ENCODE assay signal across 7 cellular contexts in genomic region chr19:23253256-23253655, GRCh38. TPM values are rescaled to one million over a fixed set of nuclear protein-coding genes. Genes with fewer than 3 reads are reported as not detected.
DNase-seq lines count a peak whose midpoint lies in the region; FAIRE-seq and TF ChIP-seq lines count a peak whose summit lies in the region.
"Not testable (repeated sequence)": the region's sequence is repeated elsewhere in the genome, so short reads cannot be mapped to it uniquely, and the experiment has no call there.

No MANE protein-coding gene starts in this region.

- not testable (repeated sequence) for TF ChIP-seq CTCF in cardiac fibroblast (IDR thresholded peaks at IDR 0.05; ENCODE audit: low read depth, low read length); endothelial cell of umbilical vein (IDR thresholded peaks at IDR 0.05; ENCODE audit: extremely low read depth in 1 of 2, insufficient read depth in 1 of 2, low read depth in 1 of 2, low read length in 2 of 2); fibroblast of pulmonary artery (IDR thresholded peaks at IDR 0.05; ENCODE audit: low read length, missing control alignments)

- dilution Hi-C loops in endothelial cell of umbilical vein (cut with MboI; ENCODE audit: extremely low pct_ligation_motif_present, low sequenced_read_pairs) = not testable (repeated sequence)

- not testable (repeated sequence) for H3K79me2 ChIP-seq in GM23248 (ENCODE audit: insufficient read depth); endothelial cell of umbilical vein (ENCODE audit: control insufficient read depth, insufficient read depth, low read length)

- not testable (repeated sequence) for H3K9me3 ChIP-seq in GM23248 (ENCODE audit: low read depth); endothelial cell of umbilical vein (replicated peaks; ENCODE audit: control insufficient read depth, insufficient read depth, low read length)

- CTCF ChIA-PET in endothelial cell of umbilical vein (lab: Charles Lee) = not testable (repeated sequence)

- in situ Hi-C loops in GM23248 (cut with MboI) = not testable (repeated sequence)

- not testable (repeated sequence) for H3K4me2 ChIP-seq in GM23248 (ENCODE audit: unreplicated experiment); endothelial cell of umbilical vein (ENCODE audit: insufficient read depth, low read length)

- H3K4me1 ChIP-seq in GM23248 (ENCODE audit: insufficient read depth); endothelial cell of umbilical vein (ENCODE audit: control insufficient read depth, extremely low read depth, insufficient read depth, low read length): not testable (repeated sequence)

- H3K9me2 ChIP-seq in GM23248 (ENCODE audit: insufficient read depth) = not testable (repeated sequence)

- FAIRE-seq in endothelial cell of umbilical vein (lab: Jason Lieb, UNC) = peak; percentile 26

- DNase-seq in GM23248 = peak; percentile 16
- peak; percentile 7 for DNase-seq in amniotic epithelial cell (ENCODE audit: low read depth)
- peak; percentile 41 to 56 for DNase-seq in cardiac fibroblast (ENCODE audit: low read depth in 2 of 2)
- DNase-seq in endothelial cell of umbilical vein (ENCODE audit: low read depth, low spot score) = not testable (repeated sequence)
- DNase-seq in fibroblast of gingiva (ENCODE audit: low read depth) = peak; percentile 3
- peak; percentile 53 for DNase-seq in fibroblast of pulmonary artery (ENCODE audit: low read depth)
- DNase-seq in iris pigment epithelial cell (ENCODE audit: low read depth) = peak; percentile 30

- not testable (repeated sequence) for H3K4me3 ChIP-seq in GM23248; cardiac fibroblast (replicated peaks in 1 of 2; ENCODE audit: low read depth in 2 of 2, low read length in 2 of 2); endothelial cell of umbilical vein (replicated peaks in 1 of 3; ENCODE audit: insufficient read depth in 1 of 3, low read depth in 1 of 3, low read length in 3 of 3); fibroblast of pulmonary artery (replicated peaks; ENCODE audit: low read depth, low read length)

- WGBS in GM23248 (ENCODE audit: low coverage in 1 of 2, low lambda C conversion rate in 2 of 2, missing lambda C conversion rate in 2 of 2), 2 experiments = 52 to 53% methylated on average over 3 of the region's 3 CpGs

- BruUV-seq in endothelial cell of umbilical vein (replicated peaks; lab: Mats Ljungman, UMichigan) = not testable (repeated sequence)

- H3K9ac ChIP-seq in GM23248; endothelial cell of umbilical vein (replicated peaks; ENCODE audit: extremely low read depth, insufficient read depth, low read length): not testable (repeated sequence)

- H3K27ac ChIP-seq in GM23248; endothelial cell of umbilical vein (ENCODE audit: insufficient read depth, low read depth, low read length): not testable (repeated sequence)

- not testable (repeated sequence) for H3K27me3 ChIP-seq in GM23248 (replicated peaks; ENCODE audit: insufficient read depth); endothelial cell of umbilical vein (ENCODE audit: control insufficient read depth in 2 of 2, insufficient read depth in 2 of 2, low read length in 2 of 2)

- not testable (repeated sequence) for TF ChIP-seq POLR2A in endothelial cell of umbilical vein (IDR thresholded peaks at IDR 0.05; ENCODE audit: low read depth, low read length)

- not testable (repeated sequence) for H3K36me3 ChIP-seq in GM23248 (ENCODE audit: low read depth); endothelial cell of umbilical vein (ENCODE audit: control insufficient read depth in 2 of 2, extremely low read depth in 1 of 2, insufficient read depth in 2 of 2, low read length in 2 of 2)

- POLR2A ChIA-PET in endothelial cell of umbilical vein (lab: Charles Lee) = not testable (repeated sequence)

- intact Hi-C loops in endothelial cell of umbilical vein (cut with micrococcal nuclease) = loop anchor here (5.0 kb wide), 1 partner anchor 136 kb away; the partner anchor contains the start of gene ZNF730

- H4K20me1 ChIP-seq in GM23248 (ENCODE audit: insufficient read depth); endothelial cell of umbilical vein (replicated peaks; ENCODE audit: control insufficient read depth, extremely low read depth, insufficient read depth, low read length): not testable (repeated sequence)

- H3K9me1 ChIP-seq in endothelial cell of umbilical vein (replicated peaks; ENCODE audit: control insufficient read depth, extremely low read depth, insufficient read depth, low read length) = not testable (repeated sequence)

- not testable (repeated sequence) for H2AFZ ChIP-seq in GM23248; endothelial cell of umbilical vein (ENCODE audit: low read depth, low read length)

- not testable (repeated sequence) for H3F3A ChIP-seq in GM23248 (ENCODE audit: insufficient read depth)

RNA-seq across cellular contexts. Expression of gene ZNF724, which starts 3.1 kb away (rescaled TPM):
- 0.76 and 4.3 TPM in 2 replicates for total RNA-seq in GM23248 (2014; rRNA removed; shearing (Covaris generic))
- polyA plus RNA-seq in GM23248 (2016; fragmentation: Nextera tagmentation; extraction: Ambion mirVana) = 1.3 and 1.9 TPM in 2 replicates
- total RNA-seq in endothelial cell of umbilical vein = 5.0 and 6.0 TPM in 2 replicates
- polyA plus RNA-seq in endothelial cell of umbilical vein = 0.29 and 0.77 TPM in 2 replicates
- 0.78 and 0.89 TPM in 2 replicates for polyA plus RNA-seq in endothelial cell of umbilical vein (2011; cell fraction: cytosol; rRNA removed)
- polyA plus RNA-seq in endothelial cell of umbilical vein (2011; cell fraction: nucleus; rRNA removed) = 1.4 TPM in 2 replicates
- polyA plus RNA-seq in endothelial cell of umbilical vein (2012) = 1.1 and 1.3 TPM in 2 replicates
- 4.3 and 8.5 TPM in 2 replicates for polyA minus RNA-seq in endothelial cell of umbilical vein
- not detected for polyA minus RNA-seq in endothelial cell of umbilical vein (2011; cell fraction: cytosol; rRNA and poly(A)+ RNA removed)
- polyA minus RNA-seq in endothelial cell of umbilical vein (2011; cell fraction: nucleus; rRNA and poly(A)+ RNA removed) = 3.1 and 3.8 TPM in 2 replicates
